ENCODE assay signal across 8 cellular contexts in the genomic region with DNA sequence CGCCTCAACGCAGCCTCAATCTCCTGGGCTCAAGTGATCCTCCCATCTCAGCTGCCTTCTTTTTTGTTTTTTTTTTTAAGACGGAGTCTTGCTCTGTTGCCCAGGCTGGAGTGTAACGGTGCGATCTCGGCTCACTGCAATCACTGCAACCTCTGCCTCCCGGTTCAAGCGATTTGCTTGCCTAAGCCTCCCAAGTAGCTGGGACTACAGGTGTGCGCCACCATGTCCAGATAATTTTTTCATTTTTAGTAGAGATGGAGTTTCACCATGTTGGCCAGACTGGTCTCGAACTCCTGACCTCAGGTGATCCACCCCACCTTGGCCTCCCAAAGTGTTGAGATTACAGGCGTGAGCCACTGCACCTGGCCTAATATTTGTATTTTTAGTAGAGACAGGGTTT. TPM values are rescaled to one million over a fixed set of nuclear protein-coding genes. Genes with fewer than 3 reads are reported as not detected.
DNase-seq lines count a peak whose midpoint lies in the region; ATAC-seq, FAIRE-seq and TF ChIP-seq lines count a peak whose summit lies in the region.
"Not testable (repeated sequence)": the region's sequence is repeated elsewhere in the genome, so short reads cannot be mapped to it uniquely, and the experiment has no call there.
"Had no signal": no experiment of that assay in that cellular context is flagged by ENCODE, and none has a peak within 500 bp of the region (broad histone marks: within the 10 kb centered on the region; RNA-seq: fewer than 3 reads in every experiment).

No MANE protein-coding gene starts in this region.

- peak overlapping the region; percentile 72 for H3K27ac Mint-ChIP-seq in activated T-cell treated with anti-CD3 and anti-CD28 coated beads, Interleukin-2, amount 50 U/mL, for 72 hours
- peak overlapping the region; percentile 82 for H3K27ac Mint-ChIP-seq in dendritic cell treated with granulocyte-macrophage colony-stimulating factor and Interleukin-4, amounts not matched to agents 40 ng/mL and 50 ng/mL, for 4 days
- H3K27ac Mint-ChIP-seq in neural progenitor cell: not testable (repeated sequence)

- not testable (repeated sequence) for TF ChIP-seq POLR2A in HepG2 (IDR thresholded peaks at IDR 0.05; ENCODE audit: insufficient read depth in 1 of 2, low read depth in 2 of 2, low read length in 2 of 2); transverse colon (IDR thresholded peaks at IDR 0.05)

- FAIRE-seq in HepG2 (lab: Jason Lieb, UNC): not testable (repeated sequence)

- not testable (repeated sequence) for ATAC-seq in activated T-cell treated with anti-CD3 and anti-CD28 coated beads, Interleukin-2, amount 50 U/mL, for 72 hours (replicated peaks in 1 of 2); HepG2

- intact Hi-C loops in dendritic cell treated with granulocyte-macrophage colony-stimulating factor and Interleukin-4, amounts not matched to agents 40 ng/mL and 50 ng/mL, for 4 days (cut with micrococcal nuclease); HepG2 (cut with micrococcal nuclease; ENCODE audit: unreplicated experiment); transverse colon (cut with DNase I; ENCODE audit: low total_unique reads): not testable (repeated sequence)

- not testable (repeated sequence) for TF ChIP-seq EP300 in HepG2 (IDR thresholded peaks at IDR 0.05; ENCODE audit: low read depth in 2 of 2, low read length in 2 of 2); HepG2 (CRISPR knock-in tag; IDR thresholded peaks at IDR 0.05; ENCODE audit: borderline replicate concordance); transverse colon (IDR thresholded peaks at IDR 0.05; ENCODE audit: low read depth)

- CTCF ChIA-PET in HEK293 (lab: Yijun Ruan, JAX): interaction anchor here (1.0 to 1.4 kb wide), 2 partner anchors 26 to 27 kb away, joined by 3 to 5 read pairs; a partner anchor contains a TSS
- CTCF ChIA-PET in HepG2 (lab: Yijun Ruan, JAX; ENCODE audit: low intra/inter-chr PET ratio, low total read pairs): not testable (repeated sequence)

- not testable (repeated sequence) for H3K27me3 Mint-ChIP-seq in activated T-cell treated with anti-CD3 and anti-CD28 coated beads, Interleukin-2, amount 50 U/mL, for 72 hours (ENCODE audit: low read depth); dendritic cell treated with granulocyte-macrophage colony-stimulating factor and Interleukin-4, amounts not matched to agents 40 ng/mL and 50 ng/mL, for 4 days
- peaks cover 16% of the 10 kb centered on the region for H3K27me3 Mint-ChIP-seq in neural progenitor cell (ENCODE audit: insufficient read depth, low read depth)

- peaks cover 18% of the 10 kb centered on the region for H3F3A ChIP-seq in neural progenitor cell (ENCODE audit: low read depth)

- TF ChIP-seq RAD21 in HepG2 (CRISPR knock-in tag; IDR thresholded peaks at IDR 0.05): not testable (repeated sequence)

- TF ChIP-seq CTCF in HEK293 (tag by site-specific recombination; IDR thresholded peaks at IDR 0.05); HepG2 (CRISPR knock-in tag; IDR thresholded peaks at IDR 0.05); neural progenitor cell (IDR thresholded peaks at IDR 0.05); transverse colon (IDR thresholded peaks at IDR 0.05): not testable (repeated sequence)

- WGBS in HepG2 (ENCODE audit: low lambda C conversion rate): 97% methylated on average over 11 of the region's 11 CpGs
- 98 to 100% methylated on average over 2 to 11 of the region's 11 CpGs for WGBS in transverse colon (ENCODE audit: low coverage in 1 of 2), 2 donors

- not testable (repeated sequence) for H3K27me3 ChIP-seq in HepG2 (ENCODE audit: control insufficient read depth in 1 of 2, insufficient read depth in 2 of 2, low read length in 2 of 2); neural progenitor cell; transverse colon

- not testable (repeated sequence) for H3K4me3 Mint-ChIP-seq in activated T-cell treated with anti-CD3 and anti-CD28 coated beads, Interleukin-2, amount 50 U/mL, for 72 hours; dendritic cell treated with granulocyte-macrophage colony-stimulating factor and Interleukin-4, amounts not matched to agents 40 ng/mL and 50 ng/mL, for 4 days
- peak overlapping the region; percentile 41 for H3K4me3 Mint-ChIP-seq in neural progenitor cell

- H3K4me2 ChIP-seq in HepG2 (ENCODE audit: low read depth, low read length): peak overlapping the region; percentile 59; the same call in 1 of the 2 replicates
- not testable (repeated sequence) for H3K4me2 ChIP-seq in neural progenitor cell

- H3K4me1 Mint-ChIP-seq in activated T-cell treated with anti-CD3 and anti-CD28 coated beads, Interleukin-2, amount 50 U/mL, for 72 hours (ENCODE audit: low read depth): peaks cover 41% of the 10 kb centered on the region
- peaks cover 58% of the 10 kb centered on the region for H3K4me1 Mint-ChIP-seq in dendritic cell treated with granulocyte-macrophage colony-stimulating factor and Interleukin-4, amounts not matched to agents 40 ng/mL and 50 ng/mL, for 4 days (ENCODE audit: low read depth)
- peaks cover 30% of the 10 kb centered on the region for H3K4me1 Mint-ChIP-seq in neural progenitor cell

- POLR2A ChIA-PET in HEK293 (lab: Yijun Ruan, JAX): interaction anchor here (0.7 to 6.5 kb wide), 4 partner anchors 10 to 49 kb away, joined by 4 to 133 read pairs (median 6); a partner anchor contains a TSS
- POLR2A ChIA-PET in HepG2 (lab: Yijun Ruan, JAX): interaction anchor here (0.8 to 1.9 kb wide), 7 partner anchors 10 to 73 kb away, joined by 3 to 26 read pairs (median 4); a partner anchor contains a TSS

- H3K79me2 ChIP-seq in HepG2 (ENCODE audit: insufficient read depth, low read length): peaks cover 38% of the 10 kb centered on the region
- peaks cover 73% of the 10 kb centered on the region for H3K79me2 ChIP-seq in neural progenitor cell (ENCODE audit: low read depth)

- not testable (repeated sequence) for H3K9me3 Mint-ChIP-seq in activated T-cell treated with anti-CD3 and anti-CD28 coated beads, Interleukin-2, amount 50 U/mL, for 72 hours; dendritic cell treated with granulocyte-macrophage colony-stimulating factor and Interleukin-4, amounts not matched to agents 40 ng/mL and 50 ng/mL, for 4 days; neural progenitor cell

- H3K36me3 ChIP-seq in HEK293 (ENCODE audit: control insufficient read depth in 2 of 2, insufficient read depth in 1 of 2, low read length in 2 of 2): peaks cover 21 to 23% of the 10 kb centered on the region in 2 experiments; a peak in 2 of 3 replicates
- not testable (repeated sequence) for H3K36me3 ChIP-seq in HepG2 (replicated peaks in 1 of 2; ENCODE audit: control insufficient read depth in 1 of 2, insufficient read depth in 2 of 2, low read length in 2 of 2); neural progenitor cell; transverse colon

- not testable (repeated sequence) for H3K9me3 ChIP-seq in HEK293 (ENCODE audit: control insufficient read depth, insufficient read depth, low read depth, low read length); HepG2 (ENCODE audit: low read length); neural progenitor cell (ENCODE audit: low read depth); transverse colon

- not testable (repeated sequence) for BruUV-seq in HepG2 (replicated peaks; lab: Mats Ljungman, UMichigan)

- H3K27ac ChIP-seq in HEK293 (ENCODE audit: extremely low read depth, low read depth, low read length); neural progenitor cell: not testable (repeated sequence)
- peak overlapping the region; percentile 75 for H3K27ac ChIP-seq in HepG2 (ENCODE audit: extremely low read length, insufficient read depth, low read length)
- peak overlapping the region; percentile 76 to 83 (median 77) for H3K27ac ChIP-seq in transverse colon

- H2AFZ ChIP-seq in HepG2 (ENCODE audit: low read length); neural progenitor cell (replicated peaks): not testable (repeated sequence)

- H3K9ac ChIP-seq in HepG2 (ENCODE audit: insufficient read depth, low read depth, low read length); neural progenitor cell: not testable (repeated sequence)

- not testable (repeated sequence) for H4K20me1 ChIP-seq in HepG2 (ENCODE audit: insufficient read depth, low read length); neural progenitor cell (ENCODE audit: low read depth)

- H3K4me1 ChIP-seq in HEK293 (ENCODE audit: control insufficient read depth, insufficient read depth, low read length) (peaks cover 26% of the 10 kb centered on the region), HepG2 (ENCODE audit: insufficient read depth, low read length) (peaks cover 67% of the 10 kb centered on the region), transverse colon (peaks cover 11 to 49% (median 25%) of the 10 kb centered on the region in 4 donors)
- not testable (repeated sequence) for H3K4me1 ChIP-seq in neural progenitor cell

- not testable (repeated sequence) for DNase-seq in activated T-cell treated with anti-CD3 and anti-CD28 coated beads, Interleukin-2, amount 50 U/mL, for 72 hours; HepG2 (ENCODE audit: low spot score); neural progenitor cell (ENCODE audit: low spot score); transverse colon

- in situ Hi-C loops in HepG2 (cut with HindIII; ENCODE audit: extremely low pct_ligation_motif_present, low pct_unique_long_range_greater_than_20kb); transverse colon (cut with MboI; ENCODE audit: low pct_ligation_motif_present in 1 of 4, low pct_unique_long_range_greater_than_20kb in 1 of 4, low sequenced_read_pairs in 3 of 4): not testable (repeated sequence)

- H3K36me3 Mint-ChIP-seq in activated T-cell treated with anti-CD3 and anti-CD28 coated beads, Interleukin-2, amount 50 U/mL, for 72 hours (ENCODE audit: insufficient read depth in 2 of 2): peaks cover 4 to 18% of the 10 kb centered on the region in 2 donors
- peaks cover 62% of the 10 kb centered on the region for H3K36me3 Mint-ChIP-seq in dendritic cell treated with granulocyte-macrophage colony-stimulating factor and Interleukin-4, amounts not matched to agents 40 ng/mL and 50 ng/mL, for 4 days (ENCODE audit: low read depth)
- H3K36me3 Mint-ChIP-seq in neural progenitor cell: peaks cover 18% of the 10 kb centered on the region

- H3K4me3 ChIP-seq in HEK293 (ENCODE audit: low read depth, low read length); HepG2 (replicated peaks in 1 of 3; ENCODE audit: insufficient read depth in 1 of 3, low read depth in 2 of 3, low read length in 3 of 3); neural progenitor cell; transverse colon: not testable (repeated sequence)

RNA-seq across cellular contexts. Expression of a gene that starts 10.6 kb away (rescaled TPM):
- total RNA-seq in activated T-cell treated with anti-CD3 and anti-CD28 coated beads, Interleukin-2, amount 50 U/mL, for 72 hours: 10 to 100 TPM; 38.4 to 46.5 TPM
- total RNA-seq in HepG2 (2016; rRNA removed; fragmentation: Illumina TruSeq; extraction: Trizol): 4.7 and 6.2 TPM in 2 replicates
- 0.79 and 1.0 TPM in 2 replicates for total RNA-seq in HepG2 (2016; cell fraction: cytosol; rRNA removed; fragmentation: Illumina TruSeq; extraction: Trizol; ENCODE audit: low read depth)
- 4.3 and 6.5 TPM in 2 replicates for total RNA-seq in HepG2 (2016; cell fraction: insoluble cytoplasmic fraction; rRNA removed; fragmentation: Illumina TruSeq; extraction: Trizol)
- total RNA-seq in HepG2 (2016; cell fraction: membrane; rRNA removed; fragmentation: Illumina TruSeq; extraction: Trizol): 3.4 and 3.8 TPM in 2 replicates
- 5.8 and 7.5 TPM in 2 replicates for total RNA-seq in HepG2 (2016; cell fraction: nucleus; rRNA removed; fragmentation: Illumina TruSeq; extraction: Trizol)
- polyA plus RNA-seq in HepG2 (2011; rRNA removed): 6.4 TPM in 2 replicates
- polyA plus RNA-seq in HepG2 (2011; cell fraction: cytosol; rRNA removed): 3.1 and 5.2 TPM in 2 replicates
- polyA plus RNA-seq in HepG2 (2011; cell fraction: nucleus; rRNA removed): 33.3 and 34.2 TPM in 2 replicates
- 4.1 and 4.3 TPM in 2 replicates for polyA plus RNA-seq in HepG2 (2012)
- polyA plus RNA-seq in HepG2 (2016; cell fraction: cytosol; fragmentation: Illumina TruSeq; extraction: Trizol; ENCODE audit: low read depth): 0.69 and 0.73 TPM in 2 replicates
- 4.4 and 6.5 TPM in 2 replicates for polyA plus RNA-seq in HepG2 (2016; cell fraction: insoluble cytoplasmic fraction; fragmentation: Illumina TruSeq; extraction: Trizol; ENCODE audit: low read depth)
- 2.3 and 3.0 TPM in 2 replicates for polyA plus RNA-seq in HepG2 (2016; cell fraction: membrane; fragmentation: Illumina TruSeq; extraction: Trizol; ENCODE audit: low read depth)
- polyA plus RNA-seq in HepG2 (2016; cell fraction: nucleus; fragmentation: Illumina TruSeq; extraction: Trizol; ENCODE audit: insufficient read depth, low read depth): 16.3 and 19.5 TPM in 2 replicates
- 4.6 and 6.2 TPM in 2 replicates for polyA minus RNA-seq in HepG2 (2011; rRNA and poly(A)+ RNA removed; ENCODE audit: low replicate concordance)
- 5.1 TPM in 2 replicates for polyA minus RNA-seq in HepG2 (2011; cell fraction: cytosol; rRNA and poly(A)+ RNA removed)
- 7.6 and 9.7 TPM in 2 replicates for polyA minus RNA-seq in HepG2 (2011; cell fraction: nucleus; rRNA and poly(A)+ RNA removed)
- 7.5 and 21.3 TPM in 2 replicates for total RNA-seq in neural progenitor cell (ENCODE audit: low replicate concordance)
- total RNA-seq in transverse colon: 10 to 100 TPM; 14.1 to 40.8 (median 19.6) TPM

RNA-seq across cellular contexts. Expression of a gene that starts 13.2 kb away (rescaled TPM):
- total RNA-seq in activated T-cell treated with anti-CD3 and anti-CD28 coated beads, Interleukin-2, amount 50 U/mL, for 72 hours: under 1 TPM; 0.09 to 0.19 TPM
- total RNA-seq in HepG2 (2016; rRNA removed; fragmentation: Illumina TruSeq; extraction: Trizol) (not detected in 2 replicates), neural progenitor cell (ENCODE audit: low replicate concordance) (0.06 TPM in 1 of 2 replicates, not detected in the other), transverse colon (not detected)
- total RNA-seq in HepG2 (2016; cell fraction: cytosol; rRNA removed; fragmentation: Illumina TruSeq; extraction: Trizol; ENCODE audit: low read depth): not detected in 2 replicates
- total RNA-seq in HepG2 (2016; cell fraction: insoluble cytoplasmic fraction; rRNA removed; fragmentation: Illumina TruSeq; extraction: Trizol): not detected in 2 replicates
- not detected in 2 replicates for total RNA-seq in HepG2 (2016; cell fraction: membrane; rRNA removed; fragmentation: Illumina TruSeq; extraction: Trizol)
- total RNA-seq in HepG2 (2016; cell fraction: nucleus; rRNA removed; fragmentation: Illumina TruSeq; extraction: Trizol): not detected in 2 replicates
- not detected in 2 replicates for polyA plus RNA-seq in HepG2 (2011; rRNA removed)
- 0.03 TPM in 2 replicates for polyA plus RNA-seq in HepG2 (2011; cell fraction: cytosol; rRNA removed)
- polyA plus RNA-seq in HepG2 (2011; cell fraction: nucleus; rRNA removed): 0.10 TPM in 2 replicates
- 0.07 TPM in 1 of 2 replicates, not detected in the other for polyA plus RNA-seq in HepG2 (2012)
- polyA plus RNA-seq in HepG2 (2016; cell fraction: cytosol; fragmentation: Illumina TruSeq; extraction: Trizol; ENCODE audit: low read depth): not detected in 2 replicates
- polyA plus RNA-seq in HepG2 (2016; cell fraction: insoluble cytoplasmic fraction; fragmentation: Illumina TruSeq; extraction: Trizol; ENCODE audit: low read depth): not detected in 2 replicates
- polyA plus RNA-seq in HepG2 (2016; cell fraction: membrane; fragmentation: Illumina TruSeq; extraction: Trizol; ENCODE audit: low read depth): not detected in 2 replicates
- not detected in 2 replicates for polyA plus RNA-seq in HepG2 (2016; cell fraction: nucleus; fragmentation: Illumina TruSeq; extraction: Trizol; ENCODE audit: insufficient read depth, low read depth)
- polyA minus RNA-seq in HepG2 (2011; rRNA and poly(A)+ RNA removed; ENCODE audit: low replicate concordance): 0.09 TPM in 1 of 2 replicates, not detected in the other
- polyA minus RNA-seq in HepG2 (2011; cell fraction: cytosol; rRNA and poly(A)+ RNA removed): not detected in 2 replicates
- not detected in 2 replicates for polyA minus RNA-seq in HepG2 (2011; cell fraction: nucleus; rRNA and poly(A)+ RNA removed)
- total RNA-seq: H9, HT-29 had no signal

RNA-seq across cellular contexts. Expression of a gene that starts 27.6 kb away (rescaled TPM):
- total RNA-seq in activated T-cell treated with anti-CD3 and anti-CD28 coated beads, Interleukin-2, amount 50 U/mL, for 72 hours: 10 to 100 TPM; 20.8 to 29.8 TPM
- total RNA-seq in HepG2 (2016; rRNA removed; fragmentation: Illumina TruSeq; extraction: Trizol) (6.8 and 16.0 TPM in 2 replicates), neural progenitor cell (ENCODE audit: low replicate concordance) (4.5 and 15.7 TPM in 2 replicates), transverse colon (10 to 100 TPM in 1 of 4 donors, 1 to 10 TPM in 2, under 1 TPM in 1; 0.75 to 17.3 (median 7.2) TPM)
- total RNA-seq in HepG2 (2016; cell fraction: cytosol; rRNA removed; fragmentation: Illumina TruSeq; extraction: Trizol; ENCODE audit: low read depth): 4.4 and 5.8 TPM in 2 replicates
- 6.7 and 15.7 TPM in 2 replicates for total RNA-seq in HepG2 (2016; cell fraction: insoluble cytoplasmic fraction; rRNA removed; fragmentation: Illumina TruSeq; extraction: Trizol)
- total RNA-seq in HepG2 (2016; cell fraction: membrane; rRNA removed; fragmentation: Illumina TruSeq; extraction: Trizol): 6.8 and 7.4 TPM in 2 replicates
- total RNA-seq in HepG2 (2016; cell fraction: nucleus; rRNA removed; fragmentation: Illumina TruSeq; extraction: Trizol): 14.0 and 17.9 TPM in 2 replicates
- polyA plus RNA-seq in HepG2 (2011; rRNA removed): 19.1 and 24.8 TPM in 2 replicates
- 19.1 and 26.2 TPM in 2 replicates for polyA plus RNA-seq in HepG2 (2011; cell fraction: cytosol; rRNA removed)
- polyA plus RNA-seq in HepG2 (2011; cell fraction: nucleus; rRNA removed): 44.7 and 47.6 TPM in 2 replicates
- polyA plus RNA-seq in HepG2 (2012): 18.7 and 23.6 TPM in 2 replicates
- polyA plus RNA-seq in HepG2 (2016; cell fraction: cytosol; fragmentation: Illumina TruSeq; extraction: Trizol; ENCODE audit: low read depth): 5.3 and 6.3 TPM in 2 replicates
- 8.0 and 9.0 TPM in 2 replicates for polyA plus RNA-seq in HepG2 (2016; cell fraction: insoluble cytoplasmic fraction; fragmentation: Illumina TruSeq; extraction: Trizol; ENCODE audit: low read depth)
- 7.9 and 8.3 TPM in 2 replicates for polyA plus RNA-seq in HepG2 (2016; cell fraction: membrane; fragmentation: Illumina TruSeq; extraction: Trizol; ENCODE audit: low read depth)
- 35.2 and 45.7 TPM in 2 replicates for polyA plus RNA-seq in HepG2 (2016; cell fraction: nucleus; fragmentation: Illumina TruSeq; extraction: Trizol; ENCODE audit: insufficient read depth, low read depth)
- 22.5 and 49.4 TPM in 2 replicates for polyA minus RNA-seq in HepG2 (2011; rRNA and poly(A)+ RNA removed; ENCODE audit: low replicate concordance)
- 17.0 and 21.9 TPM in 2 replicates for polyA minus RNA-seq in HepG2 (2011; cell fraction: cytosol; rRNA and poly(A)+ RNA removed)
- polyA minus RNA-seq in HepG2 (2011; cell fraction: nucleus; rRNA and poly(A)+ RNA removed): 8.1 and 8.9 TPM in 2 replicates

RNA-seq across cellular contexts. Expression of a gene that starts 28.3 kb away (rescaled TPM):
- total RNA-seq in activated T-cell treated with anti-CD3 and anti-CD28 coated beads, Interleukin-2, amount 50 U/mL, for 72 hours: 100 to 1,000 TPM; 449 to 481 TPM
- 485 and 593 TPM in 2 replicates for total RNA-seq in HepG2 (2016; rRNA removed; fragmentation: Illumina TruSeq; extraction: Trizol)
- 546 and 637 TPM in 2 replicates for total RNA-seq in HepG2 (2016; cell fraction: cytosol; rRNA removed; fragmentation: Illumina TruSeq; extraction: Trizol; ENCODE audit: low read depth)
- total RNA-seq in HepG2 (2016; cell fraction: insoluble cytoplasmic fraction; rRNA removed; fragmentation: Illumina TruSeq; extraction: Trizol): 493 and 623 TPM in 2 replicates
- total RNA-seq in HepG2 (2016; cell fraction: membrane; rRNA removed; fragmentation: Illumina TruSeq; extraction: Trizol): 348 and 425 TPM in 2 replicates
- 161 and 163 TPM in 2 replicates for total RNA-seq in HepG2 (2016; cell fraction: nucleus; rRNA removed; fragmentation: Illumina TruSeq; extraction: Trizol)
- polyA plus RNA-seq in HepG2 (2011; rRNA removed): 284 and 299 TPM in 2 replicates
- 310 and 320 TPM in 2 replicates for polyA plus RNA-seq in HepG2 (2011; cell fraction: cytosol; rRNA removed)
- polyA plus RNA-seq in HepG2 (2011; cell fraction: nucleus; rRNA removed): 64.5 and 68.4 TPM in 2 replicates
- polyA plus RNA-seq in HepG2 (2012): 162 and 279 TPM in 2 replicates
- polyA plus RNA-seq in HepG2 (2016; cell fraction: cytosol; fragmentation: Illumina TruSeq; extraction: Trizol; ENCODE audit: low read depth): 325 and 406 TPM in 2 replicates
- 334 and 359 TPM in 2 replicates for polyA plus RNA-seq in HepG2 (2016; cell fraction: insoluble cytoplasmic fraction; fragmentation: Illumina TruSeq; extraction: Trizol; ENCODE audit: low read depth)
- polyA plus RNA-seq in HepG2 (2016; cell fraction: membrane; fragmentation: Illumina TruSeq; extraction: Trizol; ENCODE audit: low read depth): 194 and 247 TPM in 2 replicates
- polyA plus RNA-seq in HepG2 (2016; cell fraction: nucleus; fragmentation: Illumina TruSeq; extraction: Trizol; ENCODE audit: insufficient read depth, low read depth): 168 and 190 TPM in 2 replicates
- 51.2 and 102 TPM in 2 replicates for polyA minus RNA-seq in HepG2 (2011; rRNA and poly(A)+ RNA removed; ENCODE audit: low replicate concordance)
- polyA minus RNA-seq in HepG2 (2011; cell fraction: cytosol; rRNA and poly(A)+ RNA removed): 47.3 and 47.6 TPM in 2 replicates
- 25.2 and 32.9 TPM in 2 replicates for polyA minus RNA-seq in HepG2 (2011; cell fraction: nucleus; rRNA and poly(A)+ RNA removed)
- 330 and 405 TPM in 2 replicates for total RNA-seq in neural progenitor cell (ENCODE audit: low replicate concordance)
- total RNA-seq in transverse colon: 100 to 1,000 TPM in 2 of 4 donors, 10 to 100 TPM in 2; 39.3 to 407 (median 93.4) TPM

RNA-seq across cellular contexts. Expression of a gene that starts 49.0 kb away (rescaled TPM):
- 1 to 10 TPM; 3.7 to 5.2 TPM for total RNA-seq in activated T-cell treated with anti-CD3 and anti-CD28 coated beads, Interleukin-2, amount 50 U/mL, for 72 hours
- 8.2 and 10.5 TPM in 2 replicates for total RNA-seq in HepG2 (2016; rRNA removed; fragmentation: Illumina TruSeq; extraction: Trizol)
- 1.3 and 1.5 TPM in 2 replicates for total RNA-seq in HepG2 (2016; cell fraction: cytosol; rRNA removed; fragmentation: Illumina TruSeq; extraction: Trizol; ENCODE audit: low read depth)
- 7.3 and 10.6 TPM in 2 replicates for total RNA-seq in HepG2 (2016; cell fraction: insoluble cytoplasmic fraction; rRNA removed; fragmentation: Illumina TruSeq; extraction: Trizol)
- total RNA-seq in HepG2 (2016; cell fraction: membrane; rRNA removed; fragmentation: Illumina TruSeq; extraction: Trizol): 4.0 and 4.6 TPM in 2 replicates
- 6.6 and 7.6 TPM in 2 replicates for total RNA-seq in HepG2 (2016; cell fraction: nucleus; rRNA removed; fragmentation: Illumina TruSeq; extraction: Trizol)
- polyA plus RNA-seq in HepG2 (2011; rRNA removed): 7.7 and 8.8 TPM in 2 replicates
- 3.7 and 8.8 TPM in 2 replicates for polyA plus RNA-seq in HepG2 (2011; cell fraction: cytosol; rRNA removed)
- polyA plus RNA-seq in HepG2 (2011; cell fraction: nucleus; rRNA removed): 42.0 and 54.7 TPM in 2 replicates
- 3.5 and 3.6 TPM in 2 replicates for polyA plus RNA-seq in HepG2 (2012)
- polyA plus RNA-seq in HepG2 (2016; cell fraction: cytosol; fragmentation: Illumina TruSeq; extraction: Trizol; ENCODE audit: low read depth): 1.6 and 2.0 TPM in 2 replicates
- 12.0 and 14.3 TPM in 2 replicates for polyA plus RNA-seq in HepG2 (2016; cell fraction: insoluble cytoplasmic fraction; fragmentation: Illumina TruSeq; extraction: Trizol; ENCODE audit: low read depth)
- polyA plus RNA-seq in HepG2 (2016; cell fraction: membrane; fragmentation: Illumina TruSeq; extraction: Trizol; ENCODE audit: low read depth): 3.6 and 4.7 TPM in 2 replicates
- 20.0 and 20.3 TPM in 2 replicates for polyA plus RNA-seq in HepG2 (2016; cell fraction: nucleus; fragmentation: Illumina TruSeq; extraction: Trizol; ENCODE audit: insufficient read depth, low read depth)
- polyA minus RNA-seq in HepG2 (2011; rRNA and poly(A)+ RNA removed; ENCODE audit: low replicate concordance): 6.7 and 12.9 TPM in 2 replicates
- polyA minus RNA-seq in HepG2 (2011; cell fraction: cytosol; rRNA and poly(A)+ RNA removed): 6.0 and 6.6 TPM in 2 replicates
- polyA minus RNA-seq in HepG2 (2011; cell fraction: nucleus; rRNA and poly(A)+ RNA removed): 8.2 and 8.5 TPM in 2 replicates
- 8.1 and 50.8 TPM in 2 replicates for total RNA-seq in neural progenitor cell (ENCODE audit: low replicate concordance)
- 10 to 100 TPM in 2 of 4 donors, 1 to 10 TPM in 2; 6.7 to 40.4 (median 9.7) TPM for total RNA-seq in transverse colon
